In genomic region chr16:2829501-2830354, GRCh38 we compare ENCODE assay signal across 13 cellular contexts. TPM values are rescaled to one million over a fixed set of nuclear protein-coding genes. Genes with fewer than 3 reads are reported as not detected.
DNase-seq lines count a peak whose midpoint lies in the region; ATAC-seq and TF ChIP-seq lines count a peak whose summit lies in the region.
"Had no signal": no experiment of that assay in that cellular context is flagged by ENCODE, and none has a peak within 500 bp of the region (broad histone marks: within the 10 kb centered on the region; RNA-seq: fewer than 3 reads in every experiment).

TSS of gene ZG16B (plus strand) at chr16:2830303. CDS start at chr16:2830442, 139 bp downstream.

- H3K4me1 ChIP-seq in body of pancreas (no peaks in the 10 kb centered on the region), mucosa of rectum (ENCODE audit: control insufficient read depth in 2 of 2, insufficient read depth in 2 of 2, low read length in 2 of 2) (peaks cover 8 to 16% of the 10 kb centered on the region in 2 donors)

- H3K27me3 ChIP-seq in body of pancreas = no peaks in the 10 kb centered on the region
- no peaks in the 10 kb centered on the region for H3K27me3 ChIP-seq in mucosa of rectum (ENCODE audit: control insufficient read depth in 2 of 2, insufficient read depth in 2 of 2, low read length in 2 of 2)
- H3K27me3 ChIP-seq: ovary had no signal

- no peak within 1 kb of the TSS for H3K4me3 ChIP-seq in body of pancreas
- H3K4me3 ChIP-seq in mucosa of rectum (ENCODE audit: low read length in 2 of 2) = peak within 1 kb of the TSS; percentile 25 to 50
- H3K4me3 ChIP-seq: ovary had no signal

- 58 to 76% methylated on average over 15 to 27 of the region's 32 CpGs for WGBS in body of pancreas, 2 donors

- H3K27ac ChIP-seq in C4-2B (peak within 1 kb of the TSS; percentile 99), body of pancreas (no peak within 1 kb of the TSS), mucosa of rectum (ENCODE audit: low read depth in 2 of 2, low read length in 2 of 2) (peak within 1 kb of the TSS; percentile 61 to 91)
- H3K27ac ChIP-seq: ovary had no signal

- H3K9me3 ChIP-seq in body of pancreas = no peaks in the 10 kb centered on the region
- no peaks in the 10 kb centered on the region for H3K9me3 ChIP-seq in mucosa of rectum (ENCODE audit: control insufficient read depth in 2 of 2, low read length in 2 of 2)
- H3K9me3 ChIP-seq: ovary had no signal

- no peak for TF ChIP-seq POLR2A in body of pancreas (IDR thresholded peaks at IDR 0.05)

- DNase-seq in Kasumi-1 (lab: John Stamatoyannopoulos, UW) (peak; percentile 42 to 61), body of pancreas (no peak), head of caudate nucleus (no peak), NCI-H2171 (lab: John Stamatoyannopoulos, UW) (no peak), NCI-H226 (no peak)
- DNase-seq: CD4-positive, alpha-beta memory T cell; left ventricle myocardium superior; ovary; stimulated activated CD4-positive, alpha-beta T cell treated with anti-CD3 and anti-CD28 coated beads, Interleukin-4, amount 100 ng/mL, for 24 hours; substantia nigra had no signal

- intact Hi-C loops in body of pancreas (cut with DNase I) (no loop called here), head of caudate nucleus (cut with DNase I) (no loop called here)

- peak within 1 kb of the TSS; percentile 41 to 65 for H3K9ac ChIP-seq in mucosa of rectum (ENCODE audit: low read depth in 1 of 2, low read length in 2 of 2)

- TF ChIP-seq CTCF in C4-2B (conservative IDR thresholded peaks at IDR 0.05) = no peak
- no peak for TF ChIP-seq CTCF in body of pancreas (IDR thresholded peaks at IDR 0.05)

- ATAC-seq in body of pancreas = peak; percentile 33
- ATAC-seq in HG02759 (IDR thresholded peaks at IDR 0.05; ENCODE audit: unreplicated experiment) = no peak
- ATAC-seq: left ventricle myocardium superior had no signal

- no peaks in the 10 kb centered on the region for H3K36me3 ChIP-seq in body of pancreas (replicated peaks in 1 of 2; ENCODE audit: insufficient read depth in 1 of 2, low read depth in 2 of 2)
- H3K36me3 ChIP-seq in mucosa of rectum (ENCODE audit: control insufficient read depth in 2 of 2, insufficient read depth in 2 of 2, low read length in 2 of 2) = no peaks in the 10 kb centered on the region
- H3K36me3 ChIP-seq: ovary had no signal

RNA-seq across cellular contexts. Expression of gene ZG16B, which starts in this region (rescaled TPM):
- not detected for total RNA-seq in body of pancreas
- total RNA-seq: CD4-positive, alpha-beta memory T cell had no signal

Comparison
In these comparisons a context has a peak if more than half of its experiments do, and no peak if none do; other contexts are left out.
1. Peak in ATAC-seq in body of pancreas; RNA of the gene not detected or under 1 TPM.
2. H3K27ac ChIP-seq: peak in C4-2B (single experiment) and mucosa of rectum (2 of 2); none in body of pancreas (0 of 4).
3. DNase-seq: peak in Kasumi-1 (2 of 2); none in body of pancreas (0 of 4), head of caudate nucleus (0 of 42), NCI-H2171 (single experiment) and NCI-H226 (single experiment).
4. H3K4me3 ChIP-seq: peak in mucosa of rectum (2 of 2); none in body of pancreas (0 of 2).